Comparison of ENCODE assay signal across 8 cellular contexts in the genomic region with DNA sequence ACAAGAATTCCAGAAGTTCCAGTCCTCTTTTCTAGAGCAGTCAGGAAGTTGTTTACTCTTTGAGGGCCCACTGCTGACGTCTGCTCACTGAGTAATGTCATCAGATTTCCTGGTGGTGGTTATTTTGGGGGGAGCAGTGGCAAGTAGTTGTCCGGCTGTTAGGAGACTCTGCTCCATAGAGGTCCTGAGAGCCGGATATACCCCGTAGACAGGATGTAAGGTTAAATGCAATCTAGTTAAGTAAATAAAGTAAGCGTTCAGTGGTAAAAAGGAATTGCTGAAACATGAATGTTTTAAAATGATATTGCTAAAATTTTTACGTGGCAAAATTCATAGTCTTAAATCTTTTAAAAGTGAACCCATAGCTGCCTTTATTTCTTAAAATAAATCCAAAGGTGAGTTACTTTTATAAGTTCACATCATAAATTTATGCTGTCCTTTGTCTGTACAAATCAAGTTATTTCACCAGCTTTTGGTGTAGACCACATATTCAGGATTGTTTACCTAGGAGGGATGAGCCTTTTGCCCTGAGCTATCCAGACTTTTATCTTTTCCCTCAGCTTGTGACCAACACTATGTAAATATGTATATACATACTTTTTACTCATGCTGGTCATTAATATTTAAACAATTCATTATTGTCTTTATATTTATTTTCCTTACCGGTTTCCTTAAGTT.
A peak's percentile ranks its signal among the peaks of the same experiment; 100 is the strongest.
DNase-seq lines count a peak whose midpoint lies in the region; ATAC-seq and TF ChIP-seq lines count a peak whose summit lies in the region.

No MANE protein-coding gene starts in this region.

- DNase-seq in EL (peak; percentile 95), NB4 (ENCODE audit: low read depth) (peak; percentile 31), middle frontal gyrus (ENCODE audit: extremely low spot score, low spot score) (peak; percentile 2), ureter (ENCODE audit: low spot score) (no peak), omental fat pad (ENCODE audit: low spot score) (no peak)
- peak; percentile 24 for DNase-seq in central memory CD4-positive, alpha-beta T cell
- DNase-seq in stimulated activated CD4-positive, alpha-beta T cell treated with anti-CD3 and anti-CD28 coated beads, Interleukin-2, amount 100 ng/mL, for 24 hours, result no peak

- no peak for ATAC-seq in omental fat pad (ENCODE audit: low FRiP score)
- ATAC-seq in HG02610 (IDR thresholded peaks at IDR 0.05; ENCODE audit: unreplicated experiment), result no peak

- no peak overlapping the region for H3K4me3 ChIP-seq in NB4 (ENCODE audit: low read depth, low read length)

- TF ChIP-seq POLR2A in NB4 (IDR thresholded peaks at IDR 0.05; ENCODE audit: extremely low read depth, insufficient read length), result no peak

- no peak for TF ChIP-seq CTCF in NB4 (IDR thresholded peaks at IDR 0.05; ENCODE audit: low read depth, low read length)
- no peak for TF ChIP-seq CTCF in omental fat pad (IDR thresholded peaks at IDR 0.05)

Comparison
In these comparisons a context has a peak if more than half of its experiments do, and no peak if none do; other contexts are left out.
1. DNase-seq: peak in EL (single experiment), NB4 (single experiment), central memory CD4-positive, alpha-beta T cell (single experiment) and middle frontal gyrus (single experiment); none in stimulated activated CD4-positive, alpha-beta T cell treated with anti-CD3 and anti-CD28 coated beads, Interleukin-2, amount 100 ng/mL, for 24 hours (0 of 2), ureter (single experiment) and omental fat pad (single experiment).